29 cellular contexts compared by ENCODE assay signal in genomic region chr20:54690323-54690722, GRCh38.
"Had no signal": no experiment of that assay in that cellular context is flagged by ENCODE, and none has a peak within 500 bp of the region (broad histone marks: within the 10 kb centered on the region; RNA-seq: fewer than 3 reads in every experiment).

No MANE protein-coding gene starts in this region.

- H3K4me1 Mint-ChIP-seq: stimulated activated effector memory CD8-positive, alpha-beta T cell treated with anti-CD3 and anti-CD28 coated beads, Interleukin-12 subunit alpha, Interleukin-12 subunit beta, amount 100 ng/mL, for 72 hours; stimulated activated memory B cell treated with anti-CD40 and anti-IgM and Interleukin-4, amounts not matched to agents 10 μg/mL and 1 μg/mL and 100 μg/mL, for 72 hours; stimulated activated naive B cell treated with anti-CD40 and anti-IgM and Interleukin-4, amounts not matched to agents 10 μg/mL and 1 μg/mL and 100 μg/mL, for 72 hours; stimulated activated naive CD8-positive, alpha-beta T cell treated with anti-CD3 and anti-CD28 coated beads, Interleukin-15, amount 100 ng/mL, for 72 hours had no signal

- H3K27me3 Mint-ChIP-seq: stimulated activated memory B cell treated with anti-CD40 and anti-IgM and Interleukin-4, amounts not matched to agents 10 μg/mL and 1 μg/mL and 100 μg/mL, for 72 hours; type B pancreatic cell had no signal

- H3K27me3 ChIP-seq: testis, thyroid gland, tibial nerve, transverse colon, upper lobe of left lung, upper lobe of right lung, uterus, vagina had no signal

- H3K9me3 Mint-ChIP-seq: stimulated activated memory B cell treated with anti-CD40 and anti-IgM and Interleukin-4, amounts not matched to agents 10 μg/mL and 1 μg/mL and 100 μg/mL, for 72 hours had no signal

- ATAC-seq: stimulated activated effector memory CD8-positive, alpha-beta T cell treated with anti-CD3 and anti-CD28 coated beads, Interleukin-12 subunit alpha, Interleukin-12 subunit beta, amount 100 ng/mL, for 72 hours; stimulated activated memory B cell treated with anti-CD40 and anti-IgM and Interleukin-4, amounts not matched to agents 10 μg/mL and 1 μg/mL and 100 μg/mL, for 72 hours; stimulated activated naive B cell treated with anti-CD40 and anti-IgM and Interleukin-4, amounts not matched to agents 10 μg/mL and 1 μg/mL and 100 μg/mL, for 72 hours; stimulated activated naive CD8-positive, alpha-beta T cell treated with anti-CD3 and anti-CD28 coated beads, Interleukin-15, amount 100 ng/mL, for 72 hours; stimulated activated naive CD8-positive, alpha-beta T cell treated with anti-CD3 and anti-CD28 coated beads, Interleukin-15, Interleukin-2, amounts not matched to agents 100 U/mL and 50 U/mL, for 24 hours; upper lobe of right lung had no signal

- DNase-seq: stimulated activated CD4-positive, alpha-beta T cell treated with anti-CD3 and anti-CD28 coated beads, Interleukin-2, amount 100 ng/mL, for 48 hours; stimulated activated CD4-positive, alpha-beta T cell treated with anti-CD3 and anti-CD28 coated beads, Interleukin-4, amount 100 ng/mL, for 1 hour; stimulated activated CD4-positive, alpha-beta T cell treated with anti-CD3 and anti-CD28 coated beads, Interleukin-4, amount 100 ng/mL, for 24 hours; stimulated activated CD4-positive, alpha-beta T cell treated with anti-CD3 and anti-CD28 coated beads, Interleukin-4, amount 100 ng/mL, for 4 hours; stimulated activated CD8-positive, alpha-beta memory T cell treated with anti-CD3 and anti-CD28 coated beads, Interleukin-4, amount 100 ng/mL, for 48 hours; stimulated activated naive B cell treated with anti-CD40 and anti-IgM and Interleukin-4, amounts not matched to agents 10 μg/mL and 1 μg/mL and 100 μg/mL, for 72 hours; stimulated activated naive CD4-positive, alpha-beta T cell; stimulated activated naive CD4-positive, alpha-beta T cell treated with Interleukin-2 at 50 U/mL for 16 hours; stimulated activated naive CD8-positive, alpha-beta T cell treated with anti-CD3 and anti-CD28 coated beads, Interleukin-15, amount 100 ng/mL, for 72 hours; stimulated activated naive CD8-positive, alpha-beta T cell treated with anti-CD3 and anti-CD28 coated beads, Interleukin-15, Interleukin-2, amounts not matched to agents 100 U/mL and 50 U/mL, for 24 hours; stomach; substantia nigra; testis; thyroid gland; tibial artery; transverse colon; trophoblast cell; upper lobe of left lung; upper lobe of right lung; uterus had no signal

- H3K4me3 Mint-ChIP-seq: stimulated activated effector memory CD8-positive, alpha-beta T cell treated with anti-CD3 and anti-CD28 coated beads, Interleukin-12 subunit alpha, Interleukin-12 subunit beta, amount 100 ng/mL, for 72 hours; stimulated activated memory B cell treated with anti-CD40 and anti-IgM and Interleukin-4, amounts not matched to agents 10 μg/mL and 1 μg/mL and 100 μg/mL, for 72 hours; stimulated activated naive B cell treated with anti-CD40 and anti-IgM and Interleukin-4, amounts not matched to agents 10 μg/mL and 1 μg/mL and 100 μg/mL, for 72 hours; stimulated activated naive CD8-positive, alpha-beta T cell treated with anti-CD3 and anti-CD28 coated beads, Interleukin-15, amount 100 ng/mL, for 72 hours; stimulated activated naive CD8-positive, alpha-beta T cell treated with anti-CD3 and anti-CD28 coated beads, Interleukin-15, Interleukin-2, amounts not matched to agents 100 ng/mL and 50 ng/mL, for 24 hours; type B pancreatic cell had no signal

- H3K27ac Mint-ChIP-seq: stimulated activated effector memory CD8-positive, alpha-beta T cell treated with anti-CD3 and anti-CD28 coated beads, Interleukin-12 subunit alpha, Interleukin-12 subunit beta, amount 100 ng/mL, for 72 hours; stimulated activated memory B cell treated with anti-CD40 and anti-IgM and Interleukin-4, amounts not matched to agents 10 μg/mL and 1 μg/mL and 100 μg/mL, for 72 hours; stimulated activated naive B cell treated with anti-CD40 and anti-IgM and Interleukin-4, amounts not matched to agents 10 μg/mL and 1 μg/mL and 100 μg/mL, for 72 hours; stimulated activated naive CD8-positive, alpha-beta T cell treated with anti-CD3 and anti-CD28 coated beads, Interleukin-15, Interleukin-2, amounts not matched to agents 100 ng/mL and 50 ng/mL, for 24 hours; type B pancreatic cell had no signal

- H3K36me3 Mint-ChIP-seq: stimulated activated effector memory CD8-positive, alpha-beta T cell treated with anti-CD3 and anti-CD28 coated beads, Interleukin-12 subunit alpha, Interleukin-12 subunit beta, amount 100 ng/mL, for 72 hours; stimulated activated memory B cell treated with anti-CD40 and anti-IgM and Interleukin-4, amounts not matched to agents 10 μg/mL and 1 μg/mL and 100 μg/mL, for 72 hours; stimulated activated naive B cell treated with anti-CD40 and anti-IgM and Interleukin-4, amounts not matched to agents 10 μg/mL and 1 μg/mL and 100 μg/mL, for 72 hours; type B pancreatic cell had no signal

- H3K27ac ChIP-seq: stomach, suprapubic skin, testis, thoracic aorta, thyroid gland, tibial artery, tibial nerve, transverse colon, upper lobe of left lung, upper lobe of right lung, uterus, vagina had no signal

- H3K36me3 ChIP-seq: stomach, suprapubic skin, thoracic aorta, thyroid gland, tibial artery, tibial nerve, transverse colon, upper lobe of left lung, upper lobe of right lung, uterus, vagina had no signal

- H3K4me3 ChIP-seq: stomach, suprapubic skin, testis, thoracic aorta, thyroid gland, tibial artery, tibial nerve, transverse colon, upper lobe of left lung, upper lobe of right lung, uterus, vagina had no signal

- H3K4me1 ChIP-seq: stomach, suprapubic skin, testis, thyroid gland, tibial artery, tibial nerve, transverse colon, upper lobe of left lung, upper lobe of right lung, uterus, vagina had no signal

- FAIRE-seq: urothelium cell line had no signal

- H3K9me3 ChIP-seq: stomach, suprapubic skin, testis, thoracic aorta, thyroid gland, tibial artery, tibial nerve, transverse colon, upper lobe of left lung, upper lobe of right lung, uterus, vagina had no signal
